Comparison of ENCODE assay signal across 10 cellular contexts in the genomic region with DNA sequence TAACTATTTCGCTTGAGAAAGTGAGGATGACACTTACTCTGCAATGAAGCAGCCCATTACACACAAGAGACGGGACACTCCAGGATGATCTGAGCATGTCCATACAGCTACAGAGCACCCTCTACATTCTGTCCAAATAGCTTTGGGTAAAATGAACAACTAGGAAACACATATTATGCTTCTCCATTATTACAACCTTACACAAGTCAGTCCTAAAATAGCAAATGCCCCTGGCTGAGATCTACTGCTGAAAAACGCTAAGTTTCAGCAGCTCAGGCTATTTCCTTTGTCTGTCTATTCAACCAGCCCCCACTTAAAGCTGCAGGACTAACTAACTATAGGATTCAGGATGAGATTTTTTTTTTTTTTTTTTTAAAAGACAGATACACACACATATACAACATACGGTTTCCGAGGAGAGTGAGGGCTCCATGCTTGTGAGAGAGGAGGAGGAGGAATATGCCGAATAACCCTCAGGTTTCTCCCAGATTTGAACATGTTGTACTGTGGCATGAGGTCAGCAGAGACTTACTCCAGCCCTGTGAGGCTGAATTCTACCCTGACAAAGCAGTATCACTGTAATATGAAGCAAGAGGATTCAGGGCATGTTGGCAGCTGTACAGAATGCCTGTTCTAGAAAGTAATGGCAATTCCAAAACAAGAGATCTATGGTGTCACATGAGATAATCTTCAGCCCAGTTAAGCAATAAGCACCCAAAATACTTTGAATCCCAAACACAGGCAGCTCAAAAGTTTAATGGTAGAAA.
DNase-seq lines count a peak whose midpoint lies in the region; ATAC-seq and TF ChIP-seq lines count a peak whose summit lies in the region.
"Had no signal": no experiment of that assay in that cellular context is flagged by ENCODE, and none has a peak within 500 bp of the region (broad histone marks: within the 10 kb centered on the region; RNA-seq: fewer than 3 reads in every experiment).

No MANE protein-coding gene starts in this region.

- in situ Hi-C loops in brain microvascular endothelial cell (cut with HindIII; ENCODE audit: low pct_ligation_motif_present, low sequenced_read_pairs): no loop called here

- no peaks in the 10 kb centered on the region for H3K9me3 Mint-ChIP-seq in activated CD4-positive, alpha-beta memory T cell treated with anti-CD3 and anti-CD28 coated beads for 36 hours
- H3K9me3 Mint-ChIP-seq: activated T-helper 1 cell treated with anti-CD3 and anti-CD28 coated beads, Interleukin-12 subunit alpha, Interleukin-12 subunit beta, Interleukin-2, Interleukin-4 antibody, amounts not matched to agents 30 ng/mL and 10 ng/mL and 1 ng/mL, durations not matched to agents 14 hours and 24 hours and 36 hours; natural killer cell had no signal

- no peak for ATAC-seq in HG03354 (IDR thresholded peaks at IDR 0.05; ENCODE audit: poor library complexity, severe bottlenecking, unreplicated experiment)
- no peak for ATAC-seq in GM19455 (IDR thresholded peaks at IDR 0.05; ENCODE audit: unreplicated experiment)
- ATAC-seq: natural killer cell had no signal

- DNase-seq in GM04504 (ENCODE audit: low read depth) (peak; percentile 85), brain microvascular endothelial cell (peak; percentile 83), skeletal muscle cell (ENCODE audit: low read depth) (peak; percentile 92), iPS-NIHi7 (ENCODE audit: extremely low spot score) (no peak)
- no peak for DNase-seq in activated CD4-positive, alpha-beta memory T cell treated with anti-CD3 and anti-CD28 coated beads for 36 hours
- DNase-seq: natural killer cell had no signal

- intact Hi-C loops in activated CD4-positive, alpha-beta memory T cell treated with anti-CD3 and anti-CD28 coated beads for 36 hours (cut with micrococcal nuclease): no loop called here

- H3K27ac Mint-ChIP-seq in activated CD4-positive, alpha-beta memory T cell treated with anti-CD3 and anti-CD28 coated beads for 36 hours: no peak overlapping the region
- H3K27ac Mint-ChIP-seq: activated T-helper 1 cell treated with anti-CD3 and anti-CD28 coated beads, Interleukin-12 subunit alpha, Interleukin-12 subunit beta, Interleukin-2, Interleukin-4 antibody, amounts not matched to agents 30 ng/mL and 10 ng/mL and 1 ng/mL, durations not matched to agents 14 hours and 24 hours and 36 hours; natural killer cell had no signal

- POLR2A ChIA-PET in activated CD4-positive, alpha-beta memory T cell treated with anti-CD3 and anti-CD28 coated beads for 36 hours (lab: Charles Lee): no interaction called here

- no peak for TF ChIP-seq CTCF in brain microvascular endothelial cell (IDR thresholded peaks at IDR 0.05; ENCODE audit: low read depth, low read length, missing control alignments)

- CTCF ChIA-PET in activated CD4-positive, alpha-beta memory T cell treated with anti-CD3 and anti-CD28 coated beads for 36 hours (lab: Charles Lee): no interaction called here

- H3K36me3 ChIP-seq in brain microvascular endothelial cell (replicated peaks) (no peaks in the 10 kb centered on the region), iPS-20b (ENCODE audit: insufficient read depth, low read depth, low read length) (no peaks in the 10 kb centered on the region)

- peaks cover 1% of the 10 kb centered on the region for H3K36me3 Mint-ChIP-seq in activated CD4-positive, alpha-beta memory T cell treated with anti-CD3 and anti-CD28 coated beads for 36 hours
- H3K36me3 Mint-ChIP-seq: natural killer cell had no signal

- no peaks in the 10 kb centered on the region for H3K27me3 ChIP-seq in brain microvascular endothelial cell (replicated peaks)
- H3K27me3 ChIP-seq in iPS-20b (ENCODE audit: insufficient read depth, low read length): no peaks in the 10 kb centered on the region

- peaks cover 31% of the 10 kb centered on the region for H3K4me1 ChIP-seq in iPS-20b (ENCODE audit: insufficient read depth, low read length)

- H3K4me3 Mint-ChIP-seq in activated CD4-positive, alpha-beta memory T cell treated with anti-CD3 and anti-CD28 coated beads for 36 hours: no peak overlapping the region
- H3K4me3 Mint-ChIP-seq: activated T-helper 1 cell treated with anti-CD3 and anti-CD28 coated beads, Interleukin-12 subunit alpha, Interleukin-12 subunit beta, Interleukin-2, Interleukin-4 antibody, amounts not matched to agents 30 ng/mL and 10 ng/mL and 1 ng/mL, durations not matched to agents 14 hours and 24 hours and 36 hours; natural killer cell had no signal

- H3K4me3 ChIP-seq in brain microvascular endothelial cell (ENCODE audit: low read depth, low read length): no peak overlapping the region
- no peak overlapping the region for H3K4me3 ChIP-seq in iPS-20b (ENCODE audit: low read length)
- H3K4me3 ChIP-seq in skeletal muscle cell (ENCODE audit: low read depth, low read length): peak overlapping the region; percentile 13

- H3K9me3 ChIP-seq in iPS-20b (ENCODE audit: insufficient read depth, low read depth, low read length): no peaks in the 10 kb centered on the region

- H3K27ac ChIP-seq in brain microvascular endothelial cell (peak overlapping the region; percentile 44), iPS-20b (ENCODE audit: low read length) (no peak overlapping the region)

- H3K9ac ChIP-seq in iPS-20b (ENCODE audit: low read depth, low read length): peak overlapping the region; percentile 20; the same call in 1 of the 2 replicates

- H3K4me1 Mint-ChIP-seq in activated CD4-positive, alpha-beta memory T cell treated with anti-CD3 and anti-CD28 coated beads for 36 hours (ENCODE audit: low read depth): no peaks in the 10 kb centered on the region

- no peaks in the 10 kb centered on the region for H3K27me3 Mint-ChIP-seq in activated CD4-positive, alpha-beta memory T cell treated with anti-CD3 and anti-CD28 coated beads for 36 hours

Comparison
In these comparisons a context has a peak if more than half of its experiments do, and no peak if none do; other contexts are left out.
1. DNase-seq: peak in GM04504 (single experiment), brain microvascular endothelial cell (single experiment) and skeletal muscle cell (single experiment); none in activated CD4-positive, alpha-beta memory T cell treated with anti-CD3 and anti-CD28 coated beads for 36 hours (single experiment) and iPS-NIHi7 (single experiment).